In genomic region chr10:97534746-97535367, GRCh38 we compare ENCODE assay signal across 8 cellular contexts. TPM values are rescaled to one million over a fixed set of nuclear protein-coding genes. Genes with fewer than 3 reads are reported as not detected.
A peak's percentile ranks its signal among the peaks of the same experiment; 100 is the strongest.
DNase-seq lines count a peak whose midpoint lies in the region; ATAC-seq and TF ChIP-seq lines count a peak whose summit lies in the region.

No MANE protein-coding gene starts in this region.

- no peaks in the 10 kb centered on the region for H3K9me3 Mint-ChIP-seq in activated T-cell treated with anti-CD3 and anti-CD28 coated beads, Interleukin-2, amount 50 U/mL, for 72 hours

- DNase-seq in EH (ENCODE audit: low read depth), result peak; percentile 46
- DNase-seq in activated T-cell treated with anti-CD3 and anti-CD28 coated beads, Interleukin-2, amount 50 U/mL, for 72 hours, result peak; percentile 42 to 59
- DNase-seq in hypothalamus (lab: John Stamatoyannopoulos, UW), result peak in 35 of 51 donors; percentile 17 to 74 (median 52)
- peak; percentile 65 for DNase-seq in stimulated activated CD8-positive, alpha-beta memory T cell treated with anti-CD3 and anti-CD28 coated beads, Interleukin-4, amount 100 ng/mL, for 48 hours
- DNase-seq in NCI-H187 treated with DMSO at 0.1 percent for 48 hours (lab: John Stamatoyannopoulos, UW), result no peak

- H3K4me1 Mint-ChIP-seq in activated T-cell treated with anti-CD3 and anti-CD28 coated beads, Interleukin-2, amount 50 U/mL, for 72 hours (ENCODE audit: low read depth), result no peaks in the 10 kb centered on the region

- no peak for TF ChIP-seq EP300 in Ishikawa (IDR thresholded peaks at IDR 0.05; ENCODE audit: borderline replicate concordance)

- no peak overlapping the region for H3K27ac Mint-ChIP-seq in activated T-cell treated with anti-CD3 and anti-CD28 coated beads, Interleukin-2, amount 50 U/mL, for 72 hours

- ATAC-seq in activated T-cell treated with anti-CD3 and anti-CD28 coated beads, Interleukin-2, amount 50 U/mL, for 72 hours (replicated peaks in 1 of 2), result peak; percentile 54 to 70
- no peak for ATAC-seq in GM21526 (IDR thresholded peaks at IDR 0.05; ENCODE audit: low FRiP score, unreplicated experiment)
- no peak for ATAC-seq in HG03521 (IDR thresholded peaks at IDR 0.05; ENCODE audit: unreplicated experiment)

- H3K27me3 Mint-ChIP-seq in activated T-cell treated with anti-CD3 and anti-CD28 coated beads, Interleukin-2, amount 50 U/mL, for 72 hours (ENCODE audit: low read depth), result no peaks in the 10 kb centered on the region

- no peaks in the 10 kb centered on the region for H3K36me3 Mint-ChIP-seq in activated T-cell treated with anti-CD3 and anti-CD28 coated beads, Interleukin-2, amount 50 U/mL, for 72 hours (ENCODE audit: insufficient read depth in 2 of 2)

- TF ChIP-seq RAD21 in Ishikawa (IDR thresholded peaks at IDR 0.05; ENCODE audit: low read depth), result peak; percentile 72

- no peak overlapping the region for H3K4me3 Mint-ChIP-seq in activated T-cell treated with anti-CD3 and anti-CD28 coated beads, Interleukin-2, amount 50 U/mL, for 72 hours

TF ChIP-seq in Ishikawa, 13 proteins besides CTCF, POLR2A, EP300 and RAD21:
- no peak for TF ChIP-seq USF1 (IDR thresholded peaks at IDR 0.05)
- no peak for TF ChIP-seq CREB1 (IDR thresholded peaks at IDR 0.05; ENCODE audit: low read depth)
- TF ChIP-seq FOXM1 (IDR thresholded peaks at IDR 0.05; ENCODE audit: borderline replicate concordance, low read depth), result no peak
- no peak for TF ChIP-seq CEBPB (IDR thresholded peaks at IDR 0.05)
- TF ChIP-seq REST (IDR thresholded peaks at IDR 0.05; ENCODE audit: low read depth), result no peak
- TF ChIP-seq YY1 (IDR thresholded peaks at IDR 0.05; ENCODE audit: low read depth), result no peak
- TF ChIP-seq TCF12 (IDR thresholded peaks at IDR 0.05; ENCODE audit: low read depth), result no peak
- no peak for TF ChIP-seq TEAD4 (IDR thresholded peaks at IDR 0.05)
- TF ChIP-seq TAF1 (IDR thresholded peaks at IDR 0.05; ENCODE audit: low read depth), result no peak
- TF ChIP-seq MAX (IDR thresholded peaks at IDR 0.05), result no peak
- TF ChIP-seq NFIC (IDR thresholded peaks at IDR 0.05), result no peak
- no peak for TF ChIP-seq ZBTB7A (IDR thresholded peaks at IDR 0.05; ENCODE audit: low read depth)
- no peak for TF ChIP-seq EGR1 (IDR thresholded peaks at IDR 0.05)

RNA-seq across cellular contexts. Expression of gene UBTD1, which starts 36.1 kb away (rescaled TPM):
- 1 to 10 TPM; 3.7 to 4.1 TPM for total RNA-seq in activated T-cell treated with anti-CD3 and anti-CD28 coated beads, Interleukin-2, amount 50 U/mL, for 72 hours

RNA-seq across cellular contexts. Expression of gene MMS19, which starts 36.6 kb away (rescaled TPM):
- total RNA-seq in activated T-cell treated with anti-CD3 and anti-CD28 coated beads, Interleukin-2, amount 50 U/mL, for 72 hours, result 100 to 1,000 TPM in 1 of 2 donors, 10 to 100 TPM in 1; 92.2 to 113 TPM

RNA-seq across cellular contexts. Expression of gene ANKRD2, which starts 37.7 kb away (rescaled TPM):
- not detected for total RNA-seq in activated T-cell treated with anti-CD3 and anti-CD28 coated beads, Interleukin-2, amount 50 U/mL, for 72 hours

RNA-seq across cellular contexts. Expression of gene HOGA1, which starts 49.3 kb away (rescaled TPM):
- total RNA-seq in activated T-cell treated with anti-CD3 and anti-CD28 coated beads, Interleukin-2, amount 50 U/mL, for 72 hours, result not detected

RNA-seq across cellular contexts. Expression of gene C10orf62, which starts 54.7 kb away (rescaled TPM):
- total RNA-seq in activated T-cell treated with anti-CD3 and anti-CD28 coated beads, Interleukin-2, amount 50 U/mL, for 72 hours, result not detected

Comparison
In these comparisons a context has a peak if more than half of its experiments do, and no peak if none do; other contexts are left out.
1. ATAC-seq: peak in activated T-cell treated with anti-CD3 and anti-CD28 coated beads, Interleukin-2, amount 50 U/mL, for 72 hours (2 of 2); none in GM21526 (single experiment) and HG03521 (single experiment).